Comparison of ENCODE assay signal across 9 cellular contexts in the genomic region with DNA sequence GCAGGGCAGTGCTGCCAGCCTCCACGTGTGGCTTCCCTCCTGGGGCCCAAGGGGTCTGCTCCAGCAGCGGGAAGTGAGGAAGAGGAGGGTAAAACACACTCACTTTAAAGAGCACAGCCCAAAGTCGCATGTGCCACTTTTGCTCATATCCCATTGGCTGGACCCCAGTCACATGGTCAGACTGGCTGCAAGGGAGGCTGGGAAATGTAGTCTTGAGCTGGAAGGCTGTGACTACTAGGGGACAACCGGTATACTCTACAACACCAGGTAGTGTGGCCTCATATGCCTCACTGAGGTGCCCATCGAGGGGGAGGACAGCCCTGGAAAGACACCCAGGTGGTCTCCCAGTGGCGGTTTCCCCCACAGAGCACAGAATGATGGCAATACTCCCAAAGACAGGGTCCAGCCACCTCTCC. TPM values are rescaled to one million over a fixed set of nuclear protein-coding genes. Genes with fewer than 3 reads are reported as not detected.
DNase-seq lines count a peak whose midpoint lies in the region; ATAC-seq lines count a peak whose summit lies in the region.
"Had no signal": no experiment of that assay in that cellular context is flagged by ENCODE, and none has a peak within 500 bp of the region (broad histone marks: within the 10 kb centered on the region; RNA-seq: fewer than 3 reads in every experiment).

No MANE protein-coding gene starts in this region.

- no peaks in the 10 kb centered on the region for H3K36me3 Mint-ChIP-seq in activated naive CD4-positive, alpha-beta T cell treated with anti-CD3 and anti-CD28 coated beads, Interleukin-2, amount 50 U/mL, for 72 hours

- intact Hi-C loops in left ventricle myocardium superior (cut with micrococcal nuclease) = no loop called here

- H3K9me3 Mint-ChIP-seq in activated naive CD4-positive, alpha-beta T cell treated with anti-CD3 and anti-CD28 coated beads, Interleukin-2, amount 50 U/mL, for 72 hours = no peaks in the 10 kb centered on the region
- H3K9me3 Mint-ChIP-seq: T-helper 1 cell treated with Interleukin-12 subunit alpha and Interleukin-12 subunit beta and Interleukin-4 antibody, amounts not matched to agents 30 μg/mL and 1 μg/mL, for 36 hours had no signal

- no peak overlapping the region for H3K27ac Mint-ChIP-seq in activated naive CD4-positive, alpha-beta T cell treated with anti-CD3 and anti-CD28 coated beads, Interleukin-2, amount 50 U/mL, for 72 hours
- H3K27ac Mint-ChIP-seq: T-helper 1 cell treated with Interleukin-12 subunit alpha and Interleukin-12 subunit beta and Interleukin-4 antibody, amounts not matched to agents 30 μg/mL and 1 μg/mL, for 36 hours had no signal

- peak; percentile 14 for DNase-seq in NK-92 treated with Interleukin-12 subunit alpha and Interleukin-12 subunit beta, amount 100 ng/mL, for 24 hours (lab: John Stamatoyannopoulos, UW)
- DNase-seq in NK-92 (lab: John Stamatoyannopoulos, UW; ENCODE audit: unreplicated experiment) (no peak), RPMI8226 (peak; percentile 76), left ventricle myocardium superior (no peak)
- DNase-seq in activated naive CD4-positive, alpha-beta T cell treated with anti-CD3 and anti-CD28 coated beads, Interleukin-2, amount 50 U/mL, for 72 hours (ENCODE audit: low spot score in 2 of 2) = peak in 1 of 2 donors; percentile 58
- peak; percentile 8 to 45 (median 35) for DNase-seq in stimulated activated CD4-positive, alpha-beta T cell treated with anti-CD3 and anti-CD28 coated beads, Interleukin-12 subunit alpha, Interleukin-12 subunit beta, amount 100 ng/mL, for 48 hours (ENCODE audit: low read depth in 2 of 3, low spot score in 1 of 3)

- ATAC-seq in activated naive CD4-positive, alpha-beta T cell treated with anti-CD3 and anti-CD28 coated beads, Interleukin-2, amount 50 U/mL, for 72 hours = peak; percentile 84 to 97
- ATAC-seq in left ventricle myocardium superior (peak; percentile 72), GM21381 (IDR thresholded peaks at IDR 0.05; ENCODE audit: unreplicated experiment) (no peak), GM18870 (IDR thresholded peaks at IDR 0.05; ENCODE audit: unreplicated experiment) (no peak)

RNA-seq across cellular contexts. Expression of gene CAMK2N1, which starts 45.2 kb away (rescaled TPM):
- total RNA-seq in activated naive CD4-positive, alpha-beta T cell treated with anti-CD3 and anti-CD28 coated beads, Interleukin-2, amount 50 U/mL, for 72 hours = under 1 TPM; 0.25 to 0.51 TPM
- 9.9 TPM for total RNA-seq in left ventricle myocardium superior

Comparison
In these comparisons a context has a peak if more than half of its experiments do, and no peak if none do; other contexts are left out.
1. DNase-seq: peak in NK-92 treated with Interleukin-12 subunit alpha and Interleukin-12 subunit beta, amount 100 ng/mL, for 24 hours (single experiment), RPMI8226 (single experiment) and stimulated activated CD4-positive, alpha-beta T cell treated with anti-CD3 and anti-CD28 coated beads, Interleukin-12 subunit alpha, Interleukin-12 subunit beta, amount 100 ng/mL, for 48 hours (3 of 3); none in NK-92 (single experiment) and left ventricle myocardium superior (single experiment).
2. ATAC-seq: peak in activated naive CD4-positive, alpha-beta T cell treated with anti-CD3 and anti-CD28 coated beads, Interleukin-2, amount 50 U/mL, for 72 hours (2 of 2) and left ventricle myocardium superior (single experiment); none in GM21381 (single experiment) and GM18870 (single experiment).